In genomic region chr7:92615861-92616260, GRCh38 we compare ENCODE assay signal across 18 cellular contexts. TPM values are rescaled to one million over a fixed set of nuclear protein-coding genes. Genes with fewer than 3 reads are reported as not detected.
DNase-seq lines count a peak whose midpoint lies in the region; ATAC-seq and TF ChIP-seq lines count a peak whose summit lies in the region.
"Had no signal": no experiment of that assay in that cellular context is flagged by ENCODE, and none has a peak within 500 bp of the region (broad histone marks: within the 10 kb centered on the region; RNA-seq: fewer than 3 reads in every experiment).

No MANE protein-coding gene starts in this region.

- peak; percentile 34 for ATAC-seq in activated T-helper 17 cell treated with anti-CD3 and anti-CD28 coated beads, Interleukin-2, amount 50 U/mL, for 72 hours (replicated peaks)
- ATAC-seq: gastroesophageal sphincter; naive thymus-derived CD8-positive, alpha-beta T cell had no signal

- no peaks in the 10 kb centered on the region for H3K9me3 Mint-ChIP-seq in activated CD4-positive, alpha-beta T cell treated with anti-CD3 and anti-CD28 coated beads, Interleukin-2, amount 10 ng/mL, durations not matched to agents 24 days and 14 days
- H3K9me3 Mint-ChIP-seq in activated T-helper 17 cell treated with anti-CD3 and anti-CD28 coated beads, Interleukin-2, amount 50 U/mL, for 72 hours, result no peaks in the 10 kb centered on the region
- H3K9me3 Mint-ChIP-seq: activated T-cell treated with anti-CD3 and anti-CD28 coated beads, Interleukin-2, amount 50 U/mL, for 4 hours; CD8-positive, alpha-beta memory T cell; naive thymus-derived CD8-positive, alpha-beta T cell had no signal

- H3K4me1 Mint-ChIP-seq in activated CD4-positive, alpha-beta T cell treated with anti-CD3 and anti-CD28 coated beads, Interleukin-2, amount 10 ng/mL, durations not matched to agents 24 days and 14 days, result peaks cover 29% of the 10 kb centered on the region
- peaks cover 12% of the 10 kb centered on the region for H3K4me1 Mint-ChIP-seq in activated T-helper 17 cell treated with anti-CD3 and anti-CD28 coated beads, Interleukin-2, amount 50 U/mL, for 72 hours

- TF ChIP-seq CTCF in retinal pigment epithelial cell (conservative IDR thresholded peaks at IDR 0.05; ENCODE audit: low read depth, low read length), result peak; percentile 14

- no peak overlapping the region for H3K4me3 ChIP-seq in retinal pigment epithelial cell (ENCODE audit: low read length)
- H3K4me3 ChIP-seq: gastroesophageal sphincter, lung had no signal

- H3K27ac Mint-ChIP-seq in activated CD4-positive, alpha-beta T cell treated with anti-CD3 and anti-CD28 coated beads, Interleukin-2, amount 10 ng/mL, durations not matched to agents 24 days and 14 days, result peak overlapping the region; percentile 47
- H3K27ac Mint-ChIP-seq in activated T-helper 17 cell treated with anti-CD3 and anti-CD28 coated beads, Interleukin-2, amount 50 U/mL, for 72 hours, result peak overlapping the region; percentile 3
- H3K27ac Mint-ChIP-seq: progenitor cell of endocrine pancreas had no signal

- intact Hi-C loops in activated CD4-positive, alpha-beta T cell treated with anti-CD3 and anti-CD28 coated beads, Interleukin-2, amount 10 ng/mL, durations not matched to agents 24 days and 14 days (cut with micrococcal nuclease), result no loop called here

- H3K4me3 Mint-ChIP-seq in activated CD4-positive, alpha-beta T cell treated with anti-CD3 and anti-CD28 coated beads, Interleukin-2, amount 10 ng/mL, durations not matched to agents 24 days and 14 days, result no peak overlapping the region
- no peak overlapping the region for H3K4me3 Mint-ChIP-seq in activated T-helper 17 cell treated with anti-CD3 and anti-CD28 coated beads, Interleukin-2, amount 50 U/mL, for 72 hours
- H3K4me3 Mint-ChIP-seq: activated T-cell treated with anti-CD3 and anti-CD28 coated beads, Interleukin-2, amount 50 U/mL, for 4 hours; CD8-positive, alpha-beta memory T cell; naive thymus-derived CD8-positive, alpha-beta T cell had no signal

- peaks cover 57% of the 10 kb centered on the region for H3K36me3 Mint-ChIP-seq in activated CD4-positive, alpha-beta T cell treated with anti-CD3 and anti-CD28 coated beads, Interleukin-2, amount 10 ng/mL, durations not matched to agents 24 days and 14 days (ENCODE audit: low read depth)
- H3K36me3 Mint-ChIP-seq in activated T-helper 17 cell treated with anti-CD3 and anti-CD28 coated beads, Interleukin-2, amount 50 U/mL, for 72 hours (ENCODE audit: low read depth), result peaks cover 87% of the 10 kb centered on the region

- no peaks in the 10 kb centered on the region for H3K27me3 Mint-ChIP-seq in activated CD4-positive, alpha-beta T cell treated with anti-CD3 and anti-CD28 coated beads, Interleukin-2, amount 10 ng/mL, durations not matched to agents 24 days and 14 days
- no peaks in the 10 kb centered on the region for H3K27me3 Mint-ChIP-seq in activated T-helper 17 cell treated with anti-CD3 and anti-CD28 coated beads, Interleukin-2, amount 50 U/mL, for 72 hours
- H3K27me3 Mint-ChIP-seq: CD8-positive, alpha-beta memory T cell; naive thymus-derived CD8-positive, alpha-beta T cell had no signal

- peak; percentile 55 for DNase-seq in activated CD4-positive, alpha-beta T cell treated with anti-CD3 and anti-CD28 coated beads, Interleukin-2, amount 10 ng/mL, durations not matched to agents 24 days and 14 days
- no peak for DNase-seq in activated CD4-positive, alpha-beta T cell treated with anti-CD3 and anti-CD28 coated beads for 1 hour
- DNase-seq in LHCN-M2 (ENCODE audit: low read depth), result peak; percentile 41
- no peak for DNase-seq in retinal pigment epithelial cell (ENCODE audit: low read depth)
- DNase-seq in activated effector memory CD4-positive, alpha-beta T cell treated with anti-CD3 and anti-CD28 coated beads, Interleukin-2, amount 50 U/mL, for 16 hours, result no peak
- no peak for DNase-seq in GM19238 (ENCODE audit: insufficient read length, low spot score)
- DNase-seq in EL, result no peak
- DNase-seq: activated CD4-positive, alpha-beta T cell treated with anti-CD3 and anti-CD28 coated beads for 4 hours; activated T-cell treated with anti-CD3 and anti-CD28 coated beads, Interleukin-2, amount 50 U/mL, for 4 hours; anterior cingulate cortex; CD8-positive, alpha-beta memory T cell; KBM-7; naive thymus-derived CD8-positive, alpha-beta T cell; SHP77 treated with DMSO at 0.1 percent for 48 hours had no signal

RNA-seq across cellular contexts. Expression of gene FAM133B, which starts 25.7 kb away (rescaled TPM):
- 35.5 and 39.8 TPM in 2 replicates for total RNA-seq in activated CD4-positive, alpha-beta T cell treated with anti-CD3 and anti-CD28 coated beads, Interleukin-2, amount 10 ng/mL, durations not matched to agents 24 days and 14 days
- 25.6 and 30.0 TPM in 2 replicates for total RNA-seq in LHCN-M2 (2014; rRNA removed)
- 14.7 TPM for polyA plus RNA-seq in LHCN-M2 (2012)
- 10 to 100 TPM; 27.9 to 31.4 TPM for total RNA-seq in activated T-helper 17 cell treated with anti-CD3 and anti-CD28 coated beads, Interleukin-2, amount 50 U/mL, for 72 hours

Comparison
In these comparisons a context has a peak if more than half of its experiments do, and no peak if none do; other contexts are left out.
1. DNase-seq: peak in activated CD4-positive, alpha-beta T cell treated with anti-CD3 and anti-CD28 coated beads, Interleukin-2, amount 10 ng/mL, durations not matched to agents 24 days and 14 days (single experiment) and LHCN-M2 (single experiment); none in activated CD4-positive, alpha-beta T cell treated with anti-CD3 and anti-CD28 coated beads for 1 hour (single experiment), retinal pigment epithelial cell (single experiment), activated effector memory CD4-positive, alpha-beta T cell treated with anti-CD3 and anti-CD28 coated beads, Interleukin-2, amount 50 U/mL, for 16 hours (single experiment), GM19238 (single experiment) and EL (single experiment).